ENCODE assay signal across 13 cellular contexts in the genomic region with DNA sequence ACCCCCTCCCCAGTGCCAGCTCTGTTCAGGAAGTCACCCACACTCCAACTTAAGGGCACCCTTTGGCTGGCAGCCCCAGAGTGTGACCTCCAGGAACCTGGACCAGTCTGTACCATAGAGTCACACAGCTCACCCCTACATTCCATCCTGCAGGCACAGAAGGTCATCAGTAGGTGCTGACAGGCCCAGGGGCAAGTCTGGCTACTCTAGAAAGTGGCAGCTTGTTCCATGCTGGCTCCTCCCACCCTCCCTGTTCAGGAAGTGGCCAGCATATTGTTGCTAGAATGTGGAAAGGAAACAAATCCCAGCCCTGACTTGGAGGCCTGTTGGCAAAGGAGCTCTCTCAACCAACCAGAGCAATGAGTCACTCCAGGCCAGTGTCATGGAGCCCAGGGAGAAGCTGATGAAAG. TPM values are rescaled to one million over a fixed set of nuclear protein-coding genes. Genes with fewer than 3 reads are reported as not detected.
DNase-seq lines count a peak whose midpoint lies in the region; ATAC-seq and TF ChIP-seq lines count a peak whose summit lies in the region.
"Had no signal": no experiment of that assay in that cellular context is flagged by ENCODE, and none has a peak within 500 bp of the region (broad histone marks: within the 10 kb centered on the region; RNA-seq: fewer than 3 reads in every experiment).

No MANE protein-coding gene starts in this region.

- ATAC-seq in left ventricle myocardium superior = no peak
- ATAC-seq in GM18498 (IDR thresholded peaks at IDR 0.05; ENCODE audit: unreplicated experiment) = no peak

- DNase-seq in LHCN-M2 (ENCODE audit: low read depth) (peak; percentile 70), astrocyte of the spinal cord (ENCODE audit: low read depth, low spot score) (peak; percentile 84), kidney tubule cell (ENCODE audit: low spot score) (peak; percentile 91), SW 1271 (lab: John Stamatoyannopoulos, UW) (no peak), left ventricle myocardium superior (no peak)
- no peak for DNase-seq in effector CD8-positive, alpha-beta T cell (lab: John Stamatoyannopoulos, UW)
- DNase-seq: erythroblast; NCI-H1930; stimulated activated CD4-positive, alpha-beta T cell treated with anti-CD3 and anti-CD28 coated beads, Interleukin-4, amount 100 ng/mL, for 24 hours had no signal

- no peak overlapping the region for H3K4me3 ChIP-seq in astrocyte of the spinal cord (ENCODE audit: low read depth, low read length)

- in situ Hi-C loops in astrocyte of the spinal cord (cut with HindIII; ENCODE audit: low sequenced_read_pairs) = no loop called here

- intact Hi-C loops in left ventricle myocardium superior (cut with micrococcal nuclease) = no loop called here

- H3K27ac ChIP-seq in C4-2B = peak overlapping the region; percentile 18; the same call in 1 of the 2 replicates

- no peak for TF ChIP-seq CTCF in C4-2B (conservative IDR thresholded peaks at IDR 0.05)
- TF ChIP-seq CTCF in astrocyte of the spinal cord (IDR thresholded peaks at IDR 0.05; ENCODE audit: low read depth, low read length) = no peak

RNA-seq across cellular contexts. Expression of gene NCOA4, which starts 3.2 kb away (rescaled TPM):
- total RNA-seq in LHCN-M2 (2014; rRNA removed) = 129 and 137 TPM in 2 replicates
- 66.7 TPM for polyA plus RNA-seq in LHCN-M2 (2012)
- 333 TPM for total RNA-seq in left ventricle myocardium superior

RNA-seq across cellular contexts. Expression of gene MSMB, which starts 12.5 kb away (rescaled TPM):
- total RNA-seq in LHCN-M2 (2014; rRNA removed) = not detected in 2 replicates
- not detected for polyA plus RNA-seq in LHCN-M2 (2012)
- not detected for total RNA-seq in left ventricle myocardium superior
- total RNA-seq: activated T-helper 1 cell treated with anti-CD3 and anti-CD28 coated beads, Interleukin-12 subunit alpha, Interleukin-12 subunit beta, Interleukin-2, Interleukin-4 antibody, amounts not matched to agents 30 ng/mL and 10 ng/mL and 1 ng/mL, durations not matched to agents 14 hours and 24 hours and 36 hours; T-helper 2 cell treated with Interferon-gamma antibody and Interleukin-4, amounts not matched to agents 100 ng/mL and 5 ng/mL, for 36 hours had no signal

Comparison
In these comparisons a context has a peak if more than half of its experiments do, and no peak if none do; other contexts are left out.
1. DNase-seq: peak in LHCN-M2 (single experiment), astrocyte of the spinal cord (single experiment) and kidney tubule cell (single experiment); none in SW 1271 (0 of 2), effector CD8-positive, alpha-beta T cell (single experiment) and left ventricle myocardium superior (single experiment).